22 cellular contexts compared by ENCODE assay signal in the genomic region with DNA sequence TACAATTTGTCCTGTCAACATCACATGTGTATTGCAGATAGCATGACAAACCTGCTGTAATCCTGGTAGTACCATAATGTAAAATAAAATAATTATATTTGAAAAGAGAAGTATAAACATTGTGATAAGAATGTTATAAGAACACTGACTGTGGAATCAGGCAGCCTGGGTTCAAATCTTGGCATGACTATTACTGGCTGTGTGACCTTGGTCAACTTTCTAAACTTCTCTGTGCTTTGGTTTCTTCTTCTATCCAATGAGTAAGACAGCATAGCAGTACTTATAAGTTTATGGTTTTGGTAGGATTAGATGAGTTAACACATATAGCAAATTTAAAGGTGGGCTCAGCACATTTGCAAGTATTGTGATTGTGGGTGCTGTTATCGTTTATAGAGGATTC.
"Had no signal": no experiment of that assay in that cellular context is flagged by ENCODE, and none has a peak within 500 bp of the region (broad histone marks: within the 10 kb centered on the region; RNA-seq: fewer than 3 reads in every experiment).

No MANE protein-coding gene starts in this region.

- DNase-seq: left ventricle myocardium inferior; naive B cell; natural killer cell; posterior cingulate gyrus; retina; right cardiac atrium; spleen; stimulated activated CD4-positive, alpha-beta T cell treated with anti-CD3 and anti-CD28 coated beads, Interleukin-4, amount 100 ng/mL, for 24 hours; stimulated activated naive CD4-positive, alpha-beta T cell; tibial artery; trophoblast cell; upper lobe of right lung had no signal

- H3K36me3 ChIP-seq: left ventricle myocardium inferior, pancreas, prostate gland, spleen, suprapubic skin, thoracic aorta, tibial artery, upper lobe of right lung had no signal

- H3K4me2 ChIP-seq: hepatocyte had no signal

- ATAC-seq: natural killer cell; right cardiac atrium; sciatic nerve; stimulated activated effector memory CD8-positive, alpha-beta T cell treated with anti-CD3 and anti-CD28 coated beads, Interleukin-12 subunit alpha, Interleukin-12 subunit beta, amount 100 ng/mL, for 72 hours; upper lobe of right lung had no signal

- H3K4me3 ChIP-seq: hepatocyte, left ventricle myocardium inferior, lung, pancreas, prostate gland, spleen, suprapubic skin, thoracic aorta, tibial artery, upper lobe of right lung had no signal

- H3K27me3 ChIP-seq: hepatocyte, pancreas, suprapubic skin, upper lobe of right lung had no signal

- H2AFZ ChIP-seq: hepatocyte had no signal

- H3K27ac ChIP-seq: hepatocyte, left ventricle myocardium inferior, prostate gland, spleen, suprapubic skin, thoracic aorta, tibial artery, upper lobe of right lung had no signal

- H3K9me3 ChIP-seq: left ventricle myocardium inferior, pancreas, prostate gland, spleen, suprapubic skin, thoracic aorta, tibial artery, upper lobe of right lung had no signal

- FAIRE-seq: pancreas, small intestine, urothelium cell line had no signal
